Comparison of ENCODE assay signal across 8 cellular contexts in genomic region chr10:17454181-17454800, GRCh38. TPM values are rescaled to one million over a fixed set of nuclear protein-coding genes. Genes with fewer than 3 reads are reported as not detected.
DNase-seq lines count a peak whose midpoint lies in the region; ATAC-seq and TF ChIP-seq lines count a peak whose summit lies in the region.

TSS of gene ST8SIA6 (minus strand) at chr10:17454595. CDS start at chr10:17454255, 340 bp downstream.

- peak in 2 of 9 donors; percentile 24 to 28 for TF ChIP-seq CTCF in heart right ventricle (IDR thresholded peaks at IDR 0.05)
- peak in 2 of 4 experiments; percentile 17 to 27 for TF ChIP-seq CTCF in prostate gland (IDR thresholded peaks at IDR 0.05)

- H3K4me3 ChIP-seq in heart right ventricle (peak within 1 kb of the TSS; percentile 39 to 72 (median 61)), prostate gland (peak within 1 kb of the TSS; percentile 46 to 58)

- peak within 1 kb of the TSS; percentile 80 for H3K4me3 Mint-ChIP-seq in activated naive CD4-positive, alpha-beta T cell treated with anti-CD3 and anti-CD28 coated beads for 36 hours

- peak; percentile 49 for ATAC-seq in GM21786 (IDR thresholded peaks at IDR 0.05; ENCODE audit: unreplicated experiment)
- peak; percentile 66 to 84 (median 80) for ATAC-seq in heart right ventricle

- H3K4me1 ChIP-seq in heart right ventricle (peaks cover 0 to 18% (median 8%) of the 10 kb centered on the region in 9 donors), prostate gland (replicated peaks) (no peaks in the 10 kb centered on the region)

- no peak within 1 kb of the TSS for H3K27ac Mint-ChIP-seq in activated naive CD4-positive, alpha-beta T cell treated with anti-CD3 and anti-CD28 coated beads for 36 hours

- peaks cover 2% of the 10 kb centered on the region for H3K36me3 Mint-ChIP-seq in activated naive CD4-positive, alpha-beta T cell treated with anti-CD3 and anti-CD28 coated beads for 36 hours (ENCODE audit: low read depth)

- H3K36me3 ChIP-seq in heart right ventricle: peaks cover 0 to 20% (median 1%) of the 10 kb centered on the region in 9 donors
- no peaks in the 10 kb centered on the region for H3K36me3 ChIP-seq in prostate gland

- H3K9me3 Mint-ChIP-seq in activated naive CD4-positive, alpha-beta T cell treated with anti-CD3 and anti-CD28 coated beads for 36 hours: peaks cover 7% of the 10 kb centered on the region

- peak within 1 kb of the TSS; percentile 68 to 89 (median 81) for H3K27ac ChIP-seq in heart right ventricle
- peak within 1 kb of the TSS; percentile 76 to 89 for H3K27ac ChIP-seq in prostate gland

- peaks cover 12% of the 10 kb centered on the region for H3K27me3 Mint-ChIP-seq in activated naive CD4-positive, alpha-beta T cell treated with anti-CD3 and anti-CD28 coated beads for 36 hours (ENCODE audit: low read depth)

- intact Hi-C loops in activated naive CD4-positive, alpha-beta T cell treated with anti-CD3 and anti-CD28 coated beads for 36 hours (cut with micrococcal nuclease): loop anchor here (2.0 kb wide), 1 partner anchor 163 kb away; the partner anchor contains the start of gene HACD1
- intact Hi-C loops in heart right ventricle (cut with DNase I) (loop anchor here in 2 of 10 donors (10.0 kb wide), 1 partner anchor 131 kb away; no protein-coding TSS in a partner anchor), prostate gland (cut with DNase I) (no loop called here)

- CTCF ChIA-PET in activated naive CD4-positive, alpha-beta T cell treated with anti-CD3 and anti-CD28 coated beads for 36 hours (lab: Charles Lee): interaction anchor here (1.2 kb wide), 1 partner anchor 10 kb away, joined by 3 read pairs; no protein-coding TSS in a partner anchor

- no peak for TF ChIP-seq POLR2A in prostate gland (IDR thresholded peaks at IDR 0.05)

- H3K9me3 ChIP-seq in heart right ventricle (peaks cover 0 to 20% (median 7%) of the 10 kb centered on the region in 11 donors), prostate gland (no peaks in the 10 kb centered on the region)

- DNase-seq in DMS53 treated with DMSO at 0.1 percent for 48 hours (lab: John Stamatoyannopoulos, UW; ENCODE audit: unreplicated experiment) (peak; percentile 41), NOMO-1 treated with DMSO at 0.1 percent for 48 hours (lab: John Stamatoyannopoulos, UW; ENCODE audit: unreplicated experiment) (peak; percentile 47), heart right ventricle (peak; percentile 34 to 64), prostate gland (ENCODE audit: low spot score) (peak; percentile 54), globus pallidus (ENCODE audit: low spot score) (no peak), NCI-H446 (lab: John Stamatoyannopoulos, UW) (no peak)
- DNase-seq in activated naive CD4-positive, alpha-beta T cell treated with anti-CD3 and anti-CD28 coated beads for 36 hours: peak; percentile 62

- peaks cover 17% of the 10 kb centered on the region for H3K4me1 Mint-ChIP-seq in activated naive CD4-positive, alpha-beta T cell treated with anti-CD3 and anti-CD28 coated beads for 36 hours (ENCODE audit: low read depth)

- H3K27me3 ChIP-seq in heart right ventricle (peaks cover 0 to 45% (median 13%) of the 10 kb centered on the region in 7 donors), prostate gland (replicated peaks; ENCODE audit: insufficient read depth) (no peaks in the 10 kb centered on the region)

- 1 to 2% methylated on average over 65 to 82 of the region's 82 CpGs for WGBS in heart right ventricle, 2 donors
- under 1% methylated on average over 66 of the region's 82 CpGs for WGBS in prostate gland

RNA-seq across cellular contexts. Expression of gene ST8SIA6, which starts in this region (rescaled TPM):
- not detected for total RNA-seq in activated naive CD4-positive, alpha-beta T cell treated with anti-CD3 and anti-CD28 coated beads for 36 hours
- 10 to 100 TPM in 4 of 10 donors, 1 to 10 TPM in 6; 3.3 to 12.8 (median 8.9) TPM for total RNA-seq in heart right ventricle
- 1 to 10 TPM; 1.8 TPM for polyA plus RNA-seq in heart right ventricle
- total RNA-seq in prostate gland: 1 to 10 TPM; 1.1 to 5.6 TPM

Comparison
In these comparisons a context has a peak if more than half of its experiments do, and no peak if none do; other contexts are left out.
1. Peak in DNase-seq in activated naive CD4-positive, alpha-beta T cell treated with anti-CD3 and anti-CD28 coated beads for 36 hours; RNA of the gene not detected or under 1 TPM.
2. DNase-seq: peak in DMS53 treated with DMSO at 0.1 percent for 48 hours (single experiment), NOMO-1 treated with DMSO at 0.1 percent for 48 hours (single experiment), heart right ventricle (2 of 2) and prostate gland (single experiment); none in globus pallidus (single experiment) and NCI-H446 (0 of 2).